37 cellular contexts compared by ENCODE assay signal in the genomic region with DNA sequence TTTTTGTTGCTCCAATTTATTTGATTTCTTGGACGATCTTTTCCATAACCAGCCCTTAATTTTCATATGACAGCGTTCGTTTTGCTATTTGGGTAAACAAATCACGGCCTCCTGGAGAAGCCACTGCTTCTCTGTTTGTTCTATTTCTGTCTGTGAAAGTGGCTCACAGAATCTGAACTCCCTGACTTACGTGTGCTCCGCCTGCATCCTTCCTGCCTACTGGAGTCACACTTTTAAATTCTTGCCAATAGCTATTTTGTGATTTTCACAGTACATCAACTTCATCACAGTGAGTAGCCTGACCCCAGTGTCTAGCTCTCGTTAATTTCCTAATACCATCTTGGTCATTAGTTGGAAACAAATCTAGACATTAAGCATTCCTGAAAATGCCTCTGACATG. TPM values are rescaled to one million over a fixed set of nuclear protein-coding genes. Genes with fewer than 3 reads are reported as not detected.
"Had no signal": no experiment of that assay in that cellular context is flagged by ENCODE, and none has a peak within 500 bp of the region (broad histone marks: within the 10 kb centered on the region; RNA-seq: fewer than 3 reads in every experiment).

No MANE protein-coding gene starts in this region.

- H3K27ac ChIP-seq: KMS-11 had no signal

- H3K9ac ChIP-seq: KMS-11 had no signal

- H3K9me3 ChIP-seq: MG63 had no signal

- H3K36me3 ChIP-seq: MG63 had no signal

- H3K4me2 ChIP-seq: KMS-11 had no signal

- DNase-seq: Karpas-422, Kasumi-1, MG63, MM.1S, MV-4-11, NCI-H1048, NCI-H1092, NCI-H1092 treated with DMSO at 0.1 percent for 48 hours, NCI-H1105, NCI-H1417, NCI-H1417 treated with DMSO at 0.1 percent for 48 hours, NCI-H1436, NCI-H1436 treated with DMSO at 0.1 percent for 48 hours, NCI-H146, NCI-H1694, NCI-H1694 treated with DMSO at 0.1 percent for 48 hours, NCI-H187, NCI-H187 treated with DMSO at 0.1 percent for 48 hours, NCI-H1930, NCI-H2029, NCI-H2029 treated with DMSO at 0.1 percent for 48 hours, NCI-H2081, NCI-H2081 treated with DMSO at 0.1 percent for 48 hours, NCI-H2107, NCI-H2171, NCI-H2171 treated with DMSO at 0.1 percent for 48 hours, NCI-H2227 treated with DMSO at 0.1 percent for 48 hours, NCI-H226, NCI-H345, NCI-H446, NCI-H446 treated with DMSO at 0.1 percent for 48 hours, NCI-H510A had no signal

- H3K4me3 ChIP-seq: MG63 had no signal

RNA-seq across cellular contexts. Expression of gene NPS, which starts 49.0 kb away (rescaled TPM):
- total RNA-seq: LHCN-M2, M059J, MCF 10A, NCI-H460 had no signal
